ENCODE assay signal across 21 cellular contexts in genomic region chr16:48347980-48348379, GRCh38. TPM values are rescaled to one million over a fixed set of nuclear protein-coding genes. Genes with fewer than 3 reads are reported as not detected.
DNase-seq lines count a peak whose midpoint lies in the region; ATAC-seq and TF ChIP-seq lines count a peak whose summit lies in the region.
"Had no signal": no experiment of that assay in that cellular context is flagged by ENCODE, and none has a peak within 500 bp of the region (broad histone marks: within the 10 kb centered on the region; RNA-seq: fewer than 3 reads in every experiment).

No MANE protein-coding gene starts in this region.

- H3K9me3 Mint-ChIP-seq in naive thymus-derived CD8-positive, alpha-beta T cell, result no peaks in the 10 kb centered on the region
- H3K9me3 Mint-ChIP-seq: activated CD8-positive, alpha-beta T cell treated with anti-CD3 and anti-CD28 coated beads for 36 hours; natural killer cell treated with Interleukin-12 subunit alpha and Interleukin-12 subunit beta and Interleukin-15 and Interleukin-18, amount 100 ng/mL, for 72 hours; stimulated activated memory B cell treated with anti-CD40 and anti-IgM and Interleukin-4, amounts not matched to agents 10 μg/mL and 1 μg/mL and 100 μg/mL, for 72 hours had no signal

- no peak overlapping the region for H3K4me3 Mint-ChIP-seq in naive thymus-derived CD8-positive, alpha-beta T cell
- H3K4me3 Mint-ChIP-seq: activated CD8-positive, alpha-beta T cell treated with anti-CD3 and anti-CD28 coated beads for 36 hours; natural killer cell treated with Interleukin-12 subunit alpha and Interleukin-12 subunit beta and Interleukin-15 and Interleukin-18, amount 100 ng/mL, for 72 hours; stimulated activated memory B cell treated with anti-CD40 and anti-IgM and Interleukin-4, amounts not matched to agents 10 μg/mL and 1 μg/mL and 100 μg/mL, for 72 hours had no signal

- H3K27me3 ChIP-seq in right atrium auricular region, result no peaks in the 10 kb centered on the region

- peaks cover 0 to 63% (median 18%) of the 10 kb centered on the region in 3 donors for H3K36me3 Mint-ChIP-seq in naive thymus-derived CD8-positive, alpha-beta T cell
- H3K36me3 Mint-ChIP-seq: natural killer cell treated with Interleukin-12 subunit alpha and Interleukin-12 subunit beta and Interleukin-15 and Interleukin-18, amount 100 ng/mL, for 72 hours had no signal

- POLR2A ChIA-PET in naive thymus-derived CD8-positive, alpha-beta T cell (lab: Charles Lee), result no interaction called here

- intact Hi-C loops in posterior cingulate gyrus (cut with DNase I), result no loop called here

- peaks cover 43% of the 10 kb centered on the region for H3K36me3 ChIP-seq in right atrium auricular region

- H3K27ac Mint-ChIP-seq in naive thymus-derived CD8-positive, alpha-beta T cell, result peak overlapping the region in 1 of 10 donors; percentile 56
- H3K27ac Mint-ChIP-seq: activated CD8-positive, alpha-beta T cell treated with anti-CD3 and anti-CD28 coated beads for 36 hours; natural killer cell treated with Interleukin-12 subunit alpha and Interleukin-12 subunit beta and Interleukin-15 and Interleukin-18, amount 100 ng/mL, for 72 hours; stimulated activated memory B cell treated with anti-CD40 and anti-IgM and Interleukin-4, amounts not matched to agents 10 μg/mL and 1 μg/mL and 100 μg/mL, for 72 hours had no signal

- no peak overlapping the region for H3K27ac ChIP-seq in right atrium auricular region
- H3K27ac ChIP-seq: KMS-11, parathyroid adenoma, thoracic aorta had no signal

- no peak overlapping the region for H3K4me3 ChIP-seq in right atrium auricular region
- H3K4me3 ChIP-seq: thoracic aorta had no signal

- TF ChIP-seq CTCF in right atrium auricular region (IDR thresholded peaks at IDR 0.05), result no peak

- H3K9me3 ChIP-seq in right atrium auricular region, result no peaks in the 10 kb centered on the region
- H3K9me3 ChIP-seq: thoracic aorta had no signal

- peak; percentile 46 for DNase-seq in NCI-H748 (lab: John Stamatoyannopoulos, UW; ENCODE audit: unreplicated experiment)
- DNase-seq in NCI-H748 treated with DMSO at 0.1 percent for 48 hours (lab: John Stamatoyannopoulos, UW), result no peak
- peak; percentile 69 for DNase-seq in NCI-H2227 (lab: John Stamatoyannopoulos, UW; ENCODE audit: unreplicated experiment)
- DNase-seq in cerebellar nuclear complex (lab: John Stamatoyannopoulos, UW), result peak; percentile 25 to 53
- peak in 7 of 10 donors; percentile 31 to 92 (median 52) for DNase-seq in posterior cingulate gyrus
- DNase-seq in naive thymus-derived CD8-positive, alpha-beta T cell, result no peak
- no peak for DNase-seq in medulla oblongata (ENCODE audit: extremely low spot score)
- DNase-seq in right atrium auricular region (ENCODE audit: low spot score), result no peak
- DNase-seq: activated CD8-positive, alpha-beta T cell treated with anti-CD3 and anti-CD28 coated beads for 36 hours; activated naive CD4-positive, alpha-beta T cell treated with Interleukin-2 at 50 U/mL for 16 hours; amniotic stem cell; left cardiac atrium; RPMI8226; stimulated activated CD4-positive, alpha-beta T cell treated with anti-CD3 and anti-CD28 coated beads, Interleukin-1b, Interleukin-23, amount 100 ng/mL, for 48 hours; T1000 had no signal

- no peaks in the 10 kb centered on the region for H3K4me1 ChIP-seq in right atrium auricular region
- H3K4me1 ChIP-seq: parathyroid adenoma had no signal

- H3K4me1 Mint-ChIP-seq in naive thymus-derived CD8-positive, alpha-beta T cell, result peaks cover 0 to 20% (median 7%) of the 10 kb centered on the region in 4 donors
- H3K4me1 Mint-ChIP-seq: stimulated activated memory B cell treated with anti-CD40 and anti-IgM and Interleukin-4, amounts not matched to agents 10 μg/mL and 1 μg/mL and 100 μg/mL, for 72 hours had no signal

- no peaks in the 10 kb centered on the region for H3K27me3 Mint-ChIP-seq in naive thymus-derived CD8-positive, alpha-beta T cell
- H3K27me3 Mint-ChIP-seq: activated CD8-positive, alpha-beta T cell treated with anti-CD3 and anti-CD28 coated beads for 36 hours; natural killer cell treated with Interleukin-12 subunit alpha and Interleukin-12 subunit beta and Interleukin-15 and Interleukin-18, amount 100 ng/mL, for 72 hours; stimulated activated memory B cell treated with anti-CD40 and anti-IgM and Interleukin-4, amounts not matched to agents 10 μg/mL and 1 μg/mL and 100 μg/mL, for 72 hours had no signal

- ATAC-seq in naive thymus-derived CD8-positive, alpha-beta T cell, result no peak
- ATAC-seq: activated CD8-positive, alpha-beta T cell treated with anti-CD3 and anti-CD28 coated beads for 36 hours; HCT116; left cardiac atrium; natural killer cell treated with Interleukin-12 subunit alpha and Interleukin-12 subunit beta and Interleukin-15 and Interleukin-18, amount 100 ng/mL, for 72 hours; stimulated activated memory B cell treated with anti-CD40 and anti-IgM and Interleukin-4, amounts not matched to agents 10 μg/mL and 1 μg/mL and 100 μg/mL, for 72 hours had no signal

RNA-seq across cellular contexts. Expression of gene SIAH1, which starts 37.2 kb away (rescaled TPM):
- total RNA-seq in naive thymus-derived CD8-positive, alpha-beta T cell, result 10 to 100 TPM; 22.8 to 25.9 TPM
- polyA plus RNA-seq in naive thymus-derived CD8-positive, alpha-beta T cell, result 10 to 100 TPM; 10.8 to 16.7 (median 12.0) TPM
- total RNA-seq in right atrium auricular region, result 10 to 100 TPM; 12.3 to 18.0 TPM

Comparison
In these comparisons a context has a peak if more than half of its experiments do, and no peak if none do; other contexts are left out.
1. DNase-seq: peak in NCI-H748 (single experiment), NCI-H2227 (single experiment), cerebellar nuclear complex (2 of 2) and posterior cingulate gyrus (7 of 10); none in NCI-H748 treated with DMSO at 0.1 percent for 48 hours (single experiment), naive thymus-derived CD8-positive, alpha-beta T cell (0 of 10), medulla oblongata (single experiment) and right atrium auricular region (single experiment).